1 cellular context compared by ENCODE assay signal in the genomic region with DNA sequence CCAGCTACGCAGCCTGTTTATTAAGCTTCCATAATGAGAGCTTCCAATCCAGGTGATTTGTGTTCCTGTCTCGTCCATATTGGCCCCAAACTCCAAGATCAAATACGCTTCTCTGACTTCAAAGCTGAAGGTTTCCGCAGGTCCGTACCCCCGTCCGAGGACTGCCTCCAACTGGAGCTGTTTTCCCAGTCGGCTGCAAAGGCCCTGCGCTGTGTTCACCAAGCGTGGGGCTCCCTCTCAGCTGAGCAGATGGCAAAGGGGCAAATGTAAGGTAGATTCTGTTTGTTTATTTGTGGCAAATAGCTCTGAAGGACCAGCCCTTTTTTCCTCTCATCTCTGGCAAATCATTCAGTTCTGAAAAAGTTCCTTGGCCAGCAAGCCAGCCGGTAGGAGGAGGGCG.
TF ChIP-seq lines count a peak whose summit lies in the region.

No MANE protein-coding gene starts in this region.

TF ChIP-seq in WTC11, 78 proteins besides CTCF, POLR2A, EP300 and RAD21 (continued from another document):
- TF ChIP-seq, protein P1, sequence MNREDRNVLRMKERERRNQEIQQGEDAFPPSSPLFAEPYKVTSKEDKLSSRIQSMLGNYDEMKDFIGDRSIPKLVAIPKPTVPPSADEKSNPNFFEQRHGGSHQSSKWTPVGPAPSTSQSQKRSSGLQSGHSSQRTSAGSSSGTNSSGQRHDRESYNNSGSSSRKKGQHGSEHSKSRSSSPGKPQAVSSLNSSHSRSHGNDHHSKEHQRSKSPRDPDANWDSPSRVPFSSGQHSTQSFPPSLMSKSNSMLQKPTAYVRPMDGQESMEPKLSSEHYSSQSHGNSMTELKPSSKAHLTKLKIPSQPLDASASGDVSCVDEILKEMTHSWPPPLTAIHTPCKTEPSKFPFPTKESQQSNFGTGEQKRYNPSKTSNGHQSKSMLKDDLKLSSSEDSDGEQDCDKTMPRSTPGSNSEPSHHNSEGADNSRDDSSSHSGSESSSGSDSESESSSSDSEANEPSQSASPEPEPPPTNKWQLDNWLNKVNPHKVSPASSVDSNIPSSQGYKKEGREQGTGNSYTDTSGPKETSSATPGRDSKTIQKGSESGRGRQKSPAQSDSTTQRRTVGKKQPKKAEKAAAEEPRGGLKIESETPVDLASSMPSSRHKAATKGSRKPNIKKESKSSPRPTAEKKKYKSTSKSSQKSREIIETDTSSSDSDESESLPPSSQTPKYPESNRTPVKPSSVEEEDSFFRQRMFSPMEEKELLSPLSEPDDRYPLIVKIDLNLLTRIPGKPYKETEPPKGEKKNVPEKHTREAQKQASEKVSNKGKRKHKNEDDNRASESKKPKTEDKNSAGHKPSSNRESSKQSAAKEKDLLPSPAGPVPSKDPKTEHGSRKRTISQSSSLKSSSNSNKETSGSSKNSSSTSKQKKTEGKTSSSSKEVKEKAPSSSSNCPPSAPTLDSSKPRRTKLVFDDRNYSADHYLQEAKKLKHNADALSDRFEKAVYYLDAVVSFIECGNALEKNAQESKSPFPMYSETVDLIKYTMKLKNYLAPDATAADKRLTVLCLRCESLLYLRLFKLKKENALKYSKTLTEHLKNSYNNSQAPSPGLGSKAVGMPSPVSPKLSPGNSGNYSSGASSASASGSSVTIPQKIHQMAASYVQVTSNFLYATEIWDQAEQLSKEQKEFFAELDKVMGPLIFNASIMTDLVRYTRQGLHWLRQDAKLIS (CRISPR knock-in tag; IDR thresholded peaks at IDR 0.05; ENCODE audit: borderline replicate concordance): no peak
- TF ChIP-seq, protein P2, sequence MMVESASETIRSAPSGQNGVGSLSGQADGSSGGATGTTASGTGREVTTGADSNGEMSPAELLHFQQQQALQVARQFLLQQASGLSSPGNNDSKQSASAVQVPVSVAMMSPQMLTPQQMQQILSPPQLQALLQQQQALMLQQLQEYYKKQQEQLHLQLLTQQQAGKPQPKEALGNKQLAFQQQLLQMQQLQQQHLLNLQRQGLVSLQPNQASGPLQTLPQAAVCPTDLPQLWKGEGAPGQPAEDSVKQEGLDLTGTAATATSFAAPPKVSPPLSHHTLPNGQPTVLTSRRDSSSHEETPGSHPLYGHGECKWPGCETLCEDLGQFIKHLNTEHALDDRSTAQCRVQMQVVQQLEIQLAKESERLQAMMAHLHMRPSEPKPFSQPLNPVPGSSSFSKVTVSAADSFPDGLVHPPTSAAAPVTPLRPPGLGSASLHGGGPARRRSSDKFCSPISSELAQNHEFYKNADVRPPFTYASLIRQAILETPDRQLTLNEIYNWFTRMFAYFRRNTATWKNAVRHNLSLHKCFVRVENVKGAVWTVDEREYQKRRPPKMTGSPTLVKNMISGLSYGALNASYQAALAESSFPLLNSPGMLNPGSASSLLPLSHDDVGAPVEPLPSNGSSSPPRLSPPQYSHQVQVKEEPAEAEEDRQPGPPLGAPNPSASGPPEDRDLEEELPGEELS (CRISPR knock-in tag; IDR thresholded peaks at IDR 0.05): no peak
- TF ChIP-seq, protein P3, sequence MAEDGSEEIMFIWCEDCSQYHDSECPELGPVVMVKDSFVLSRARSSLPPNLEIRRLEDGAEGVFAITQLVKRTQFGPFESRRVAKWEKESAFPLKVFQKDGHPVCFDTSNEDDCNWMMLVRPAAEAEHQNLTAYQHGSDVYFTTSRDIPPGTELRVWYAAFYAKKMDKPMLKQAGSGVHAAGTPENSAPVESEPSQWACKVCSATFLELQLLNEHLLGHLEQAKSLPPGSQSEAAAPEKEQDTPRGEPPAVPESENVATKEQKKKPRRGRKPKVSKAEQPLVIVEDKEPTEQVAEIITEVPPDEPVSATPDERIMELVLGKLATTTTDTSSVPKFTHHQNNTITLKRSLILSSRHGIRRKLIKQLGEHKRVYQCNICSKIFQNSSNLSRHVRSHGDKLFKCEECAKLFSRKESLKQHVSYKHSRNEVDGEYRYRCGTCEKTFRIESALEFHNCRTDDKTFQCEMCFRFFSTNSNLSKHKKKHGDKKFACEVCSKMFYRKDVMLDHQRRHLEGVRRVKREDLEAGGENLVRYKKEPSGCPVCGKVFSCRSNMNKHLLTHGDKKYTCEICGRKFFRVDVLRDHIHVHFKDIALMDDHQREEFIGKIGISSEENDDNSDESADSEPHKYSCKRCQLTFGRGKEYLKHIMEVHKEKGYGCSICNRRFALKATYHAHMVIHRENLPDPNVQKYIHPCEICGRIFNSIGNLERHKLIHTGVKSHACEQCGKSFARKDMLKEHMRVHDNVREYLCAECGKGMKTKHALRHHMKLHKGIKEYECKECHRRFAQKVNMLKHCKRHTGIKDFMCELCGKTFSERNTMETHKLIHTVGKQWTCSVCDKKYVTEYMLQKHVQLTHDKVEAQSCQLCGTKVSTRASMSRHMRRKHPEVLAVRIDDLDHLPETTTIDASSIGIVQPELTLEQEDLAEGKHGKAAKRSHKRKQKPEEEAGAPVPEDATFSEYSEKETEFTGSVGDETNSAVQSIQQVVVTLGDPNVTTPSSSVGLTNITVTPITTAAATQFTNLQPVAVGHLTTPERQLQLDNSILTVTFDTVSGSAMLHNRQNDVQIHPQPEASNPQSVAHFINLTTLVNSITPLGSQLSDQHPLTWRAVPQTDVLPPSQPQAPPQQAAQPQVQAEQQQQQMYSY (CRISPR knock-in tag; IDR thresholded peaks at IDR 0.05): no peak
- TF ChIP-seq, protein P4, sequence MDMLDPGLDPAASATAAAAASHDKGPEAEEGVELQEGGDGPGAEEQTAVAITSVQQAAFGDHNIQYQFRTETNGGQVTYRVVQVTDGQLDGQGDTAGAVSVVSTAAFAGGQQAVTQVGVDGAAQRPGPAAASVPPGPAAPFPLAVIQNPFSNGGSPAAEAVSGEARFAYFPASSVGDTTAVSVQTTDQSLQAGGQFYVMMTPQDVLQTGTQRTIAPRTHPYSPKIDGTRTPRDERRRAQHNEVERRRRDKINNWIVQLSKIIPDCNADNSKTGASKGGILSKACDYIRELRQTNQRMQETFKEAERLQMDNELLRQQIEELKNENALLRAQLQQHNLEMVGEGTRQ (CRISPR knock-in tag; IDR thresholded peaks at IDR 0.05): no peak
- TF ChIP-seq, protein P5, sequence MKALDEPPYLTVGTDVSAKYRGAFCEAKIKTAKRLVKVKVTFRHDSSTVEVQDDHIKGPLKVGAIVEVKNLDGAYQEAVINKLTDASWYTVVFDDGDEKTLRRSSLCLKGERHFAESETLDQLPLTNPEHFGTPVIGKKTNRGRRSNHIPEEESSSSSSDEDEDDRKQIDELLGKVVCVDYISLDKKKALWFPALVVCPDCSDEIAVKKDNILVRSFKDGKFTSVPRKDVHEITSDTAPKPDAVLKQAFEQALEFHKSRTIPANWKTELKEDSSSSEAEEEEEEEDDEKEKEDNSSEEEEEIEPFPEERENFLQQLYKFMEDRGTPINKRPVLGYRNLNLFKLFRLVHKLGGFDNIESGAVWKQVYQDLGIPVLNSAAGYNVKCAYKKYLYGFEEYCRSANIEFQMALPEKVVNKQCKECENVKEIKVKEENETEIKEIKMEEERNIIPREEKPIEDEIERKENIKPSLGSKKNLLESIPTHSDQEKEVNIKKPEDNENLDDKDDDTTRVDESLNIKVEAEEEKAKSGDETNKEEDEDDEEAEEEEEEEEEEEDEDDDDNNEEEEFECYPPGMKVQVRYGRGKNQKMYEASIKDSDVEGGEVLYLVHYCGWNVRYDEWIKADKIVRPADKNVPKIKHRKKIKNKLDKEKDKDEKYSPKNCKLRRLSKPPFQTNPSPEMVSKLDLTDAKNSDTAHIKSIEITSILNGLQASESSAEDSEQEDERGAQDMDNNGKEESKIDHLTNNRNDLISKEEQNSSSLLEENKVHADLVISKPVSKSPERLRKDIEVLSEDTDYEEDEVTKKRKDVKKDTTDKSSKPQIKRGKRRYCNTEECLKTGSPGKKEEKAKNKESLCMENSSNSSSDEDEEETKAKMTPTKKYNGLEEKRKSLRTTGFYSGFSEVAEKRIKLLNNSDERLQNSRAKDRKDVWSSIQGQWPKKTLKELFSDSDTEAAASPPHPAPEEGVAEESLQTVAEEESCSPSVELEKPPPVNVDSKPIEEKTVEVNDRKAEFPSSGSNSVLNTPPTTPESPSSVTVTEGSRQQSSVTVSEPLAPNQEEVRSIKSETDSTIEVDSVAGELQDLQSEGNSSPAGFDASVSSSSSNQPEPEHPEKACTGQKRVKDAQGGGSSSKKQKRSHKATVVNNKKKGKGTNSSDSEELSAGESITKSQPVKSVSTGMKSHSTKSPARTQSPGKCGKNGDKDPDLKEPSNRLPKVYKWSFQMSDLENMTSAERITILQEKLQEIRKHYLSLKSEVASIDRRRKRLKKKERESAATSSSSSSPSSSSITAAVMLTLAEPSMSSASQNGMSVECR (CRISPR knock-in tag; IDR thresholded peaks at IDR 0.05; ENCODE audit: borderline replicate concordance): no peak
- no peak for TF ChIP-seq RELA (CRISPR knock-in tag; IDR thresholded peaks at IDR 0.05; ENCODE audit: borderline replicate concordance)
- no peak for TF ChIP-seq KAT7 (CRISPR knock-in tag; IDR thresholded peaks at IDR 0.05; ENCODE audit: borderline replicate concordance)
- TF ChIP-seq, protein P6, sequence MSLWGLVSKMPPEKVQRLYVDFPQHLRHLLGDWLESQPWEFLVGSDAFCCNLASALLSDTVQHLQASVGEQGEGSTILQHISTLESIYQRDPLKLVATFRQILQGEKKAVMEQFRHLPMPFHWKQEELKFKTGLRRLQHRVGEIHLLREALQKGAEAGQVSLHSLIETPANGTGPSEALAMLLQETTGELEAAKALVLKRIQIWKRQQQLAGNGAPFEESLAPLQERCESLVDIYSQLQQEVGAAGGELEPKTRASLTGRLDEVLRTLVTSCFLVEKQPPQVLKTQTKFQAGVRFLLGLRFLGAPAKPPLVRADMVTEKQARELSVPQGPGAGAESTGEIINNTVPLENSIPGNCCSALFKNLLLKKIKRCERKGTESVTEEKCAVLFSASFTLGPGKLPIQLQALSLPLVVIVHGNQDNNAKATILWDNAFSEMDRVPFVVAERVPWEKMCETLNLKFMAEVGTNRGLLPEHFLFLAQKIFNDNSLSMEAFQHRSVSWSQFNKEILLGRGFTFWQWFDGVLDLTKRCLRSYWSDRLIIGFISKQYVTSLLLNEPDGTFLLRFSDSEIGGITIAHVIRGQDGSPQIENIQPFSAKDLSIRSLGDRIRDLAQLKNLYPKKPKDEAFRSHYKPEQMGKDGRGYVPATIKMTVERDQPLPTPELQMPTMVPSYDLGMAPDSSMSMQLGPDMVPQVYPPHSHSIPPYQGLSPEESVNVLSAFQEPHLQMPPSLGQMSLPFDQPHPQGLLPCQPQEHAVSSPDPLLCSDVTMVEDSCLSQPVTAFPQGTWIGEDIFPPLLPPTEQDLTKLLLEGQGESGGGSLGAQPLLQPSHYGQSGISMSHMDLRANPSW (CRISPR knock-in tag; conservative IDR thresholded peaks at IDR 0.05; ENCODE audit: low read depth): no peak
- TF ChIP-seq EMX1 (CRISPR knock-in tag; IDR thresholded peaks at IDR 0.05): no peak
- TF ChIP-seq, protein P7, sequence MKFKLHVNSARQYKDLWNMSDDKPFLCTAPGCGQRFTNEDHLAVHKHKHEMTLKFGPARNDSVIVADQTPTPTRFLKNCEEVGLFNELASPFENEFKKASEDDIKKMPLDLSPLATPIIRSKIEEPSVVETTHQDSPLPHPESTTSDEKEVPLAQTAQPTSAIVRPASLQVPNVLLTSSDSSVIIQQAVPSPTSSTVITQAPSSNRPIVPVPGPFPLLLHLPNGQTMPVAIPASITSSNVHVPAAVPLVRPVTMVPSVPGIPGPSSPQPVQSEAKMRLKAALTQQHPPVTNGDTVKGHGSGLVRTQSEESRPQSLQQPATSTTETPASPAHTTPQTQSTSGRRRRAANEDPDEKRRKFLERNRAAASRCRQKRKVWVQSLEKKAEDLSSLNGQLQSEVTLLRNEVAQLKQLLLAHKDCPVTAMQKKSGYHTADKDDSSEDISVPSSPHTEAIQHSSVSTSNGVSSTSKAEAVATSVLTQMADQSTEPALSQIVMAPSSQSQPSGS (CRISPR knock-in tag; IDR thresholded peaks at IDR 0.05; ENCODE audit: borderline replicate concordance, low read depth): no peak
